ENCODE assay signal across 17 cellular contexts in the genomic region with DNA sequence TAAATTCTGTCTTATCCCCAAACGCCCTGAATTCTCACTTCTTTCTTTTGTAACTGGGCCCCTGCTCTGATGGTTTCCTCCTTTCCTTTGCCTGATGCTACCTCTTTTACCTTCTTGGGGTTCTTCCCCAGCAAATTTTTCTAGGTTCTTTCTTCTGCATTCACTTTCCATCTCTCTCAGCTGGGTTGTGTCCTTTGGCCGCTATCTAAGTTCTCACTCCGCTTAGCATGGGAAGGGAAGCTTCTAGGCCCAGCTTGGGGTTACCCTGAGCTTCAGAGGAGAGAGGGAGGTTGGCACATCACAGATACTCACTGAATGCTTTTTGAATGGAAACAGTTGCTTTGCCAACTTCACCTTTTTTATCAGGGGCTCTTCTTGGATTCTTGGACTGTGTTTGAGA. TPM values are rescaled to one million over a fixed set of nuclear protein-coding genes. Genes with fewer than 3 reads are reported as not detected.
DNase-seq lines count a peak whose midpoint lies in the region; ATAC-seq and TF ChIP-seq lines count a peak whose summit lies in the region.
"Had no signal": no experiment of that assay in that cellular context is flagged by ENCODE, and none has a peak within 500 bp of the region (broad histone marks: within the 10 kb centered on the region; RNA-seq: fewer than 3 reads in every experiment).

No MANE protein-coding gene starts in this region.

- H3K4me1 ChIP-seq in right atrium auricular region (peaks cover 0 to 72% of the 10 kb centered on the region in 2 donors), ascending aorta (peaks cover 28 to 78% of the 10 kb centered on the region in 2 donors), subcutaneous abdominal adipose tissue (ENCODE audit: control insufficient read depth in 5 of 5, insufficient read depth in 5 of 5, low read length in 5 of 5) (peaks cover 3 to 63% (median 35%) of the 10 kb centered on the region in 5 donors)
- H3K4me1 ChIP-seq: BLaER1 treated with 17β-estradiol and CSF1 and Interleukin-3, amounts not matched to agents 10 nM and 100 nM had no signal

- H3K27ac ChIP-seq in right atrium auricular region (peak overlapping the region; percentile 13 to 57), ascending aorta (peak overlapping the region; percentile 96), subcutaneous abdominal adipose tissue (ENCODE audit: low read depth, low read length) (peak overlapping the region; percentile 98)
- H3K27ac ChIP-seq: BLaER1 treated with 17β-estradiol and CSF1 and Interleukin-3, amounts not matched to agents 10 nM and 100 nM had no signal

- no peak overlapping the region for H3K4me3 Mint-ChIP-seq in HFFc6
- H3K4me3 Mint-ChIP-seq: CD4-positive, CD25-positive, alpha-beta regulatory T cell; H9 had no signal

- no peak for TF ChIP-seq CTCF in right atrium auricular region (IDR thresholded peaks at IDR 0.05)
- no peak for TF ChIP-seq CTCF in ascending aorta (IDR thresholded peaks at IDR 0.05)
- no peak for TF ChIP-seq CTCF in HFFc6 (IDR thresholded peaks at IDR 0.05)

- ATAC-seq in Right ventricle myocardium superior (ENCODE audit: poor library complexity) (no peak), GM21529 (IDR thresholded peaks at IDR 0.05; ENCODE audit: unreplicated experiment) (peak; percentile 55), GM21576 (IDR thresholded peaks at IDR 0.05; ENCODE audit: unreplicated experiment) (no peak), GM21786 (IDR thresholded peaks at IDR 0.05; ENCODE audit: unreplicated experiment) (no peak)
- ATAC-seq: GM12878, K562 had no signal

- no peaks in the 10 kb centered on the region; the same call in 1 of the 2 replicates for H3K27me3 Mint-ChIP-seq in HFFc6 (ENCODE audit: insufficient read depth)
- H3K27me3 Mint-ChIP-seq: CD4-positive, CD25-positive, alpha-beta regulatory T cell had no signal

- intact Hi-C loops in Right ventricle myocardium superior (cut with DNase I) (no loop called here), ascending aorta (cut with DNase I) (loop anchor here (10.0 kb wide), 1 partner anchor 322 kb away; no protein-coding TSS in a partner anchor)

- H3K9me3 Mint-ChIP-seq in HFFc6, result no peaks in the 10 kb centered on the region
- H3K9me3 Mint-ChIP-seq: CD4-positive, CD25-positive, alpha-beta regulatory T cell; H9 had no signal

- no peaks in the 10 kb centered on the region for H3K36me3 ChIP-seq in right atrium auricular region
- H3K36me3 ChIP-seq in ascending aorta, result no peaks in the 10 kb centered on the region
- H3K36me3 ChIP-seq in subcutaneous abdominal adipose tissue (ENCODE audit: control insufficient read depth in 5 of 5, insufficient read depth in 5 of 5, low read length in 5 of 5), result no peaks in the 10 kb centered on the region
- H3K36me3 ChIP-seq: BLaER1 treated with 17β-estradiol and CSF1 and Interleukin-3, amounts not matched to agents 10 nM and 100 nM had no signal

- no peak for DNase-seq in right atrium auricular region (ENCODE audit: low spot score)
- no peak for DNase-seq in Right ventricle myocardium superior
- DNase-seq in ascending aorta (ENCODE audit: low spot score in 2 of 2), result no peak
- no peak for DNase-seq in HFFc6
- DNase-seq: ACHN; CD4-positive, CD25-positive, alpha-beta regulatory T cell; DMS79; GOT3; H9 had no signal

- H3K9me3 ChIP-seq in right atrium auricular region (no peaks in the 10 kb centered on the region), ascending aorta (no peaks in the 10 kb centered on the region), subcutaneous abdominal adipose tissue (ENCODE audit: control insufficient read depth in 5 of 5, low read length in 5 of 5) (no peaks in the 10 kb centered on the region)
- H3K9me3 ChIP-seq: BLaER1 treated with 17β-estradiol and CSF1 and Interleukin-3, amounts not matched to agents 10 nM and 100 nM had no signal

- H3K36me3 Mint-ChIP-seq in HFFc6 (ENCODE audit: low read depth), result no peaks in the 10 kb centered on the region
- H3K36me3 Mint-ChIP-seq: CD4-positive, CD25-positive, alpha-beta regulatory T cell had no signal

- H3K27ac Mint-ChIP-seq in HFFc6, result no peak overlapping the region
- H3K27ac Mint-ChIP-seq: CD4-positive, CD25-positive, alpha-beta regulatory T cell; H9 had no signal

- no peak overlapping the region for H3K4me3 ChIP-seq in right atrium auricular region
- H3K4me3 ChIP-seq in ascending aorta, result no peak overlapping the region
- H3K4me3 ChIP-seq in subcutaneous abdominal adipose tissue (ENCODE audit: low read depth in 1 of 5, low read length in 5 of 5), result no peak overlapping the region
- H3K4me3 ChIP-seq: BLaER1 treated with 17β-estradiol and CSF1 and Interleukin-3, amounts not matched to agents 10 nM and 100 nM; GM12878; K562 had no signal

- peaks cover 71% of the 10 kb centered on the region for H3K4me1 Mint-ChIP-seq in HFFc6 (ENCODE audit: low read depth)
- H3K4me1 Mint-ChIP-seq: CD4-positive, CD25-positive, alpha-beta regulatory T cell; H9 had no signal

- H3K27me3 ChIP-seq in right atrium auricular region (no peaks in the 10 kb centered on the region), ascending aorta (no peaks in the 10 kb centered on the region), subcutaneous abdominal adipose tissue (ENCODE audit: control insufficient read depth in 5 of 5, insufficient read depth in 4 of 5, low read length in 5 of 5) (no peaks in the 10 kb centered on the region)
- H3K27me3 ChIP-seq: BLaER1 treated with 17β-estradiol and CSF1 and Interleukin-3, amounts not matched to agents 10 nM and 100 nM had no signal

- H3K9ac ChIP-seq in subcutaneous abdominal adipose tissue (ENCODE audit: low read length in 5 of 5), result no peak overlapping the region
- H3K9ac ChIP-seq: BLaER1 treated with 17β-estradiol and CSF1 and Interleukin-3, amounts not matched to agents 10 nM and 100 nM had no signal

RNA-seq across cellular contexts. Expression of a gene that starts 17.0 kb away (rescaled TPM):
- 10 to 100 TPM; 56.6 to 61.1 TPM for total RNA-seq in right atrium auricular region
- 87.5 TPM for total RNA-seq in Right ventricle myocardium superior
- 38.2 TPM for total RNA-seq in ascending aorta
- total RNA-seq in HFFc6 (2021; fragmentation: NEBNext Ultra II Directional; extraction: Animal tissue kit (Norgen Biotek cat#: 25700)), result 10 to 100 TPM; 20.1 to 35.1 (median 22.7) TPM
- total RNA-seq: G401, GM12878, K562 had no signal

Comparison
In these comparisons a context has a peak if more than half of its experiments do, and no peak if none do; other contexts are left out.
1. H3K27ac ChIP-seq: peak in every context shown above with its lines; median percentile 98 in subcutaneous abdominal adipose tissue; 96 in ascending aorta; 35 in right atrium auricular region.